Comparison of ENCODE assay signal across 8 cellular contexts in genomic region chr12:95003213-95003920, GRCh38. TPM values are rescaled to one million over a fixed set of nuclear protein-coding genes. Genes with fewer than 3 reads are reported as not detected.
DNase-seq lines count a peak whose midpoint lies in the region; ATAC-seq and TF ChIP-seq lines count a peak whose summit lies in the region.

Gene NDUFA12, minus strand, starts transcription at chr12:95003697. Its CDS starts 17 bp downstream, at chr12:95003680.

- CTCF ChIA-PET in BJ (lab: Yijun Ruan, JAX) = interaction anchor here (0.8 to 1.0 kb wide), 3 partner anchors 9 to 137 kb away, joined by 3 read pairs; no protein-coding TSS in a partner anchor
- CTCF ChIA-PET in activated CD4-positive, alpha-beta T cell treated with anti-CD3 and anti-CD28 coated beads, Interleukin-2, amount 10 ng/mL, durations not matched to agents 7 days and 5 days (lab: Charles Lee) = interaction anchor here (0.8 to 1.9 kb wide), 5 partner anchors 9 to 197 kb away, joined by 3 to 14 read pairs (median 3); no protein-coding TSS in a partner anchor

- H3K27me3 ChIP-seq in BJ (ENCODE audit: control insufficient read depth, insufficient read depth, low read length) = no peaks in the 10 kb centered on the region

- ATAC-seq in GM19324 (IDR thresholded peaks at IDR 0.05; ENCODE audit: low FRiP score, unreplicated experiment) (peak; percentile 99), HG03469 (IDR thresholded peaks at IDR 0.05; ENCODE audit: unreplicated experiment) (peak; percentile 88), left lobe of liver (peak; percentile 100)

- H3K36me3 Mint-ChIP-seq in activated CD4-positive, alpha-beta T cell treated with anti-CD3 and anti-CD28 coated beads, Interleukin-2, amount 10 ng/mL, durations not matched to agents 7 days and 5 days (ENCODE audit: low read depth) = peaks cover 56% of the 10 kb centered on the region

- H3K4me3 Mint-ChIP-seq in activated CD4-positive, alpha-beta T cell treated with anti-CD3 and anti-CD28 coated beads, Interleukin-2, amount 10 ng/mL, durations not matched to agents 7 days and 5 days = peak within 1 kb of the TSS; percentile 94

- no peaks in the 10 kb centered on the region for H3K36me3 ChIP-seq in BJ (ENCODE audit: control insufficient read depth, insufficient read depth, low read length)

- H3K9me3 Mint-ChIP-seq in activated CD4-positive, alpha-beta T cell treated with anti-CD3 and anti-CD28 coated beads, Interleukin-2, amount 10 ng/mL, durations not matched to agents 7 days and 5 days = peaks cover 23% of the 10 kb centered on the region

- TF ChIP-seq CTCF in BJ (IDR thresholded peaks at IDR 0.05; ENCODE audit: insufficient read depth, low read depth, low read length) = no peak

- H3K27me3 Mint-ChIP-seq in activated CD4-positive, alpha-beta T cell treated with anti-CD3 and anti-CD28 coated beads, Interleukin-2, amount 10 ng/mL, durations not matched to agents 7 days and 5 days = no peaks in the 10 kb centered on the region

- POLR2A ChIA-PET in BJ (lab: Charles Lee) = interaction anchor here (0.9 kb wide), 1 partner anchor 20 kb away, joined by 5 read pairs; no protein-coding TSS in a partner anchor
- POLR2A ChIA-PET in activated CD4-positive, alpha-beta T cell treated with anti-CD3 and anti-CD28 coated beads, Interleukin-2, amount 10 ng/mL, durations not matched to agents 7 days and 5 days (lab: Charles Lee) = interaction anchor here (0.5 kb wide), 1 partner anchor 331 kb away, joined by 5 read pairs; no protein-coding TSS in a partner anchor

- peak within 1 kb of the TSS; percentile 53 for H3K4me3 ChIP-seq in BJ (ENCODE audit: low read depth, low read length)

- peaks cover 57% of the 10 kb centered on the region for H3K4me1 Mint-ChIP-seq in activated CD4-positive, alpha-beta T cell treated with anti-CD3 and anti-CD28 coated beads, Interleukin-2, amount 10 ng/mL, durations not matched to agents 7 days and 5 days

- H3K27ac Mint-ChIP-seq in activated CD4-positive, alpha-beta T cell treated with anti-CD3 and anti-CD28 coated beads, Interleukin-2, amount 10 ng/mL, durations not matched to agents 7 days and 5 days = peak within 1 kb of the TSS; percentile 92

- DNase-seq in BJ (ENCODE audit: low read depth) (peak; percentile 84), NCI-H526 treated with DMSO at 0.1 percent for 48 hours (lab: John Stamatoyannopoulos, UW) (peak; percentile 87), dedifferentiated amniotic fluid mesenchymal stem cell (ENCODE audit: extremely low spot score) (peak; percentile 96), left lobe of liver (ENCODE audit: low spot score) (peak; percentile 96)
- DNase-seq in activated CD4-positive, alpha-beta T cell treated with anti-CD3 and anti-CD28 coated beads, Interleukin-2, amount 10 ng/mL, durations not matched to agents 7 days and 5 days = peak; percentile 96
- DNase-seq in stimulated activated CD4-positive, alpha-beta T cell treated with anti-CD3 and anti-CD28 coated beads, Interleukin-2, amount 100 ng/mL, for 4 hours (ENCODE audit: low read depth) = peak; percentile 91

RNA-seq across cellular contexts. Expression of gene NDUFA12, which starts in this region (rescaled TPM):
- 52.7 and 134 TPM in 2 replicates for polyA plus RNA-seq in BJ (2011; rRNA removed)
- 27.7 and 34.5 TPM in 2 replicates for polyA minus RNA-seq in BJ (2011; rRNA and poly(A)+ RNA removed)
- 100 to 1,000 TPM; 172 to 219 TPM for total RNA-seq in activated CD4-positive, alpha-beta T cell treated with anti-CD3 and anti-CD28 coated beads, Interleukin-2, amount 10 ng/mL, durations not matched to agents 7 days and 5 days
- total RNA-seq in left lobe of liver = 41.7 TPM

Comparison
In these comparisons a context has a peak if more than half of its experiments do, and no peak if none do; other contexts are left out.
1. Peak in every context shown above with its lines: DNase-seq, ATAC-seq and H3K4me3 ChIP-seq.